Comparison of ENCODE assay signal across 14 cellular contexts in the genomic region with DNA sequence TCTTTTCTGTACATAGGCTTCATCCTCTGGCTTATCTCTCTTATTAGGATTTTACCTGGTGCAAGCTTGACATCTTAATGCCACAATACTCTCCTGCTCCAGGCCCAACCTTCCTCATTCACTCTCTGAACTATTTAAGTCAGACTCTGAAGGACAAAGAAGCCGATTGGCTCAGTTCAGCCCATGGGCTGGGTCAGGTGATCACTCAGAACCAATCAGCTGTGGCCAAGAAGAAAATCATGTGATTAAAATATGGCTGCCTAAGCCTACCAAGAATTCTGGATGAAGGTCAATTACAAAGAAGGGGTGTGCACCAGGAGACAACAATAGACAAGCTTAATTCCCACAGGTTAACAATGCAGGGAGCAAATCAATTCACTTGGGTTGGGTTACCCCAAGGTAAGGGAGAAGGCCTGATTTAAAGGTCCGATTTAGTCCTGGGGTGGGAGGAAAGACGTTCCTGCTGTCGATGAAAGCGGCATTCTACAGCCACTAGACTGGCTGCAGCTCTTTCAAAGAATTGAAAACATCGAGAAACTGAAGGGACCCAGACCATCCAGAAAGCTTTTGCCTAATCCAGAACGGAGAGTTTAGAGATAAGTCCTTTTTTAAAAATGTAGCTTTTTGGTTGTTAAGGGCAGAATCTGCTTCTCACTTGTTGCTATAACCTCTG. TPM values are rescaled to one million over a fixed set of nuclear protein-coding genes. Genes with fewer than 3 reads are reported as not detected.
DNase-seq lines count a peak whose midpoint lies in the region; TF ChIP-seq lines count a peak whose summit lies in the region.
"Had no signal": no experiment of that assay in that cellular context is flagged by ENCODE, and none has a peak within 500 bp of the region (broad histone marks: within the 10 kb centered on the region; RNA-seq: fewer than 3 reads in every experiment).

No MANE protein-coding gene starts in this region.

- peaks cover 10 to 12% of the 10 kb centered on the region in 2 donors for H3K4me1 ChIP-seq in mucosa of rectum (ENCODE audit: control insufficient read depth in 2 of 2, insufficient read depth in 2 of 2, low read length in 2 of 2)
- no peaks in the 10 kb centered on the region for H3K4me1 ChIP-seq in esophagus squamous epithelium
- H3K4me1 ChIP-seq: uterus had no signal

- TF ChIP-seq CTCF in SU-DHL-6 (IDR thresholded peaks at IDR 0.05; ENCODE audit: insufficient read depth, low read length, poor library complexity, severe bottlenecking): no peak
- no peak for TF ChIP-seq CTCF in esophagus squamous epithelium (IDR thresholded peaks at IDR 0.05)

- 94 to 96% methylated on average over 7 of the region's 7 CpGs for WGBS in esophagus squamous epithelium, 2 donors

- no peak overlapping the region for H3K4me2 ChIP-seq in SU-DHL-6 (ENCODE audit: low read depth, low read length, poor library complexity, severe bottlenecking)

- no peaks in the 10 kb centered on the region for H3K9me2 ChIP-seq in SU-DHL-6 (replicated peaks; ENCODE audit: insufficient read depth, low read length)

- no peaks in the 10 kb centered on the region for H3K9me3 ChIP-seq in SU-DHL-6 (ENCODE audit: insufficient read depth, low read length)
- H3K9me3 ChIP-seq in mucosa of rectum (ENCODE audit: control insufficient read depth in 2 of 2, low read length in 2 of 2): no peaks in the 10 kb centered on the region
- H3K9me3 ChIP-seq in esophagus squamous epithelium: no peaks in the 10 kb centered on the region
- H3K9me3 ChIP-seq: uterus had no signal

- H3K79me2 ChIP-seq in SU-DHL-6 (ENCODE audit: insufficient read depth, low read length): no peaks in the 10 kb centered on the region

- TF ChIP-seq POLR2A in esophagus squamous epithelium (IDR thresholded peaks at IDR 0.05): no peak

- peak; percentile 4 for DNase-seq in NCI-H1436 (lab: John Stamatoyannopoulos, UW)
- no peak for DNase-seq in NCI-H1436 treated with DMSO at 0.1 percent for 48 hours (lab: John Stamatoyannopoulos, UW)
- DNase-seq in HT1080 (ENCODE audit: low read depth): peak; percentile 72
- no peak for DNase-seq in COLO668 (lab: John Stamatoyannopoulos, UW; ENCODE audit: unreplicated experiment)
- no peak for DNase-seq in esophagus squamous epithelium (lab: John Stamatoyannopoulos, UW)
- no peak for DNase-seq in GM19238 (ENCODE audit: insufficient read length, low spot score)
- DNase-seq: head of caudate nucleus, HFFc6, midbrain, NCI-H187 treated with DMSO at 0.1 percent for 48 hours, uterus had no signal

- H3K36me3 ChIP-seq in SU-DHL-6 (ENCODE audit: low read length) (no peaks in the 10 kb centered on the region), mucosa of rectum (ENCODE audit: control insufficient read depth in 2 of 2, insufficient read depth in 2 of 2, low read length in 2 of 2) (no peaks in the 10 kb centered on the region), esophagus squamous epithelium (no peaks in the 10 kb centered on the region)
- H3K36me3 ChIP-seq: uterus had no signal

- no peaks in the 10 kb centered on the region for H3K27me3 ChIP-seq in SU-DHL-6 (ENCODE audit: low read length)
- H3K27me3 ChIP-seq in mucosa of rectum (ENCODE audit: control insufficient read depth in 2 of 2, insufficient read depth in 2 of 2, low read length in 2 of 2): no peaks in the 10 kb centered on the region
- no peaks in the 10 kb centered on the region for H3K27me3 ChIP-seq in esophagus squamous epithelium
- H3K27me3 ChIP-seq: uterus had no signal

- no peak overlapping the region for H3K4me3 ChIP-seq in SU-DHL-6 (ENCODE audit: insufficient read depth, low read length, poor library complexity, severe bottlenecking)
- H3K4me3 ChIP-seq in mucosa of rectum (ENCODE audit: low read length in 2 of 2): peak overlapping the region in 1 of 2 donors; percentile 44
- H3K4me3 ChIP-seq in esophagus squamous epithelium: no peak overlapping the region
- H3K4me3 ChIP-seq: coronary artery, uterus had no signal

- no peak overlapping the region for H3K9ac ChIP-seq in SU-DHL-6 (ENCODE audit: low read length)
- no peak overlapping the region for H3K9ac ChIP-seq in mucosa of rectum (ENCODE audit: low read depth in 1 of 2, low read length in 2 of 2)

- intact Hi-C loops in esophagus squamous epithelium (cut with DNase I): no loop called here

- H3F3A ChIP-seq in SU-DHL-6 (ENCODE audit: insufficient read depth): no peaks in the 10 kb centered on the region

- H2AFZ ChIP-seq in SU-DHL-6 (ENCODE audit: low read depth, low read length, severe bottlenecking): peak overlapping the region; percentile 68

- H3K27ac ChIP-seq in SU-DHL-6 (ENCODE audit: low read depth, low read length) (no peak overlapping the region), mucosa of rectum (ENCODE audit: low read depth in 2 of 2, low read length in 2 of 2) (peak overlapping the region; percentile 25 to 58), esophagus squamous epithelium (no peak overlapping the region)
- H3K27ac ChIP-seq: coronary artery, uterus had no signal

- no peaks in the 10 kb centered on the region for H4K20me1 ChIP-seq in SU-DHL-6 (ENCODE audit: low read depth, low read length)

RNA-seq across cellular contexts. Expression of a gene that starts 42.9 kb away (rescaled TPM):
- 4.2 and 5.8 TPM in 2 replicates for total RNA-seq in HT1080 (2014; rRNA removed; shearing (Covaris generic))
- polyA plus RNA-seq in HT1080 (2015; cell fraction: cytosol; rRNA removed): 7.5 and 10.6 TPM in 2 replicates
- polyA plus RNA-seq in HT1080 (2015; cell fraction: nucleus; rRNA removed): 25.6 and 26.5 TPM in 2 replicates
- 10 to 100 TPM; 15.7 to 59.3 (median 30.1) TPM for total RNA-seq in esophagus squamous epithelium

Comparison
In these comparisons a context has a peak if more than half of its experiments do, and no peak if none do; other contexts are left out.
1. DNase-seq: peak in NCI-H1436 (single experiment) and HT1080 (single experiment); none in NCI-H1436 treated with DMSO at 0.1 percent for 48 hours (single experiment), COLO668 (single experiment), esophagus squamous epithelium (single experiment) and GM19238 (single experiment).
2. H3K27ac ChIP-seq: peak in mucosa of rectum (2 of 2); none in SU-DHL-6 (single experiment) and esophagus squamous epithelium (0 of 4).